Comparison of ENCODE assay signal across 10 cellular contexts in genomic region chr14:105532735-105533141, GRCh38. TPM values are rescaled to one million over a fixed set of nuclear protein-coding genes. Genes with fewer than 3 reads are reported as not detected.
DNase-seq lines count a peak whose midpoint lies in the region; ATAC-seq, FAIRE-seq and TF ChIP-seq lines count a peak whose summit lies in the region.
"Had no signal": no experiment of that assay in that cellular context is flagged by ENCODE, and none has a peak within 500 bp of the region (broad histone marks: within the 10 kb centered on the region; RNA-seq: fewer than 3 reads in every experiment).

No MANE protein-coding gene starts in this region.

- TF ChIP-seq RAD21 in K562 (CRISPR knock-in tag; conservative IDR thresholded peaks at IDR 0.05 in 1 of 2, IDR thresholded peaks at IDR 0.05 in 1 of 2), result 0 out of 4 replicates have a peak, but pooled peaks of 1 of the 2 experiments have one; percentile 19

- H3K9me3 ChIP-seq in K562 (replicated peaks; ENCODE audit: control insufficient read depth, insufficient read depth, low read depth, low read length) (no peaks in the 10 kb centered on the region), sigmoid colon (no peaks in the 10 kb centered on the region), uterus (no peaks in the 10 kb centered on the region)

- no peaks in the 10 kb centered on the region for H3K9me3 Mint-ChIP-seq in activated CD8-positive, alpha-beta T cell treated with anti-CD3 and anti-CD28 coated beads for 36 hours
- H3K9me3 Mint-ChIP-seq in activated CD8-positive, alpha-beta T cell treated with anti-CD3 and anti-CD28 coated beads, Interleukin-2, amount 10 ng/mL, durations not matched to agents 7 days and 5 days (ENCODE audit: insufficient read depth), result no peaks in the 10 kb centered on the region

- H3K27me3 Mint-ChIP-seq in activated CD8-positive, alpha-beta T cell treated with anti-CD3 and anti-CD28 coated beads for 36 hours, result peaks cover 2% of the 10 kb centered on the region
- peaks cover 1% of the 10 kb centered on the region for H3K27me3 Mint-ChIP-seq in activated CD8-positive, alpha-beta T cell treated with anti-CD3 and anti-CD28 coated beads, Interleukin-2, amount 10 ng/mL, durations not matched to agents 7 days and 5 days (ENCODE audit: low read depth)

- H2AFZ ChIP-seq in K562 (ENCODE audit: low read depth, low read length), result no peak overlapping the region

- H3K27me3 ChIP-seq in K562 (ENCODE audit: control insufficient read depth in 2 of 2, insufficient read depth in 2 of 2, low read length in 2 of 2) (peaks cover 5 to 50% of the 10 kb centered on the region in 2 experiments; a peak in 3 of 5 replicates), sigmoid colon (peaks cover 0 to 36% (median 23%) of the 10 kb centered on the region in 3 donors), uterus (no peaks in the 10 kb centered on the region)

- H3K27ac ChIP-seq in K562 (ENCODE audit: extremely low read depth, low read depth, low read length) (no peak overlapping the region), sigmoid colon (no peak overlapping the region), uterus (no peak overlapping the region)
- H3K27ac ChIP-seq: epithelial cell of prostate had no signal

- POLR2A ChIA-PET in activated CD8-positive, alpha-beta T cell treated with anti-CD3 and anti-CD28 coated beads for 36 hours (lab: Charles Lee), result interaction anchor here (1.4 kb wide), 1 partner anchor 43 kb away, joined by 3 read pairs; no protein-coding TSS in a partner anchor
- POLR2A ChIA-PET in activated CD8-positive, alpha-beta T cell treated with anti-CD3 and anti-CD28 coated beads, Interleukin-2, amount 10 ng/mL, durations not matched to agents 7 days and 5 days (lab: Charles Lee), result interaction anchor here (1.3 kb wide), 1 partner anchor 41 kb away, joined by 3 read pairs; no protein-coding TSS in a partner anchor
- POLR2A ChIA-PET in K562 (lab: Yijun Ruan, JAX), result no interaction called here

- H4K20me1 ChIP-seq in K562 (replicated peaks; ENCODE audit: control insufficient read depth, insufficient read depth, low read length), result no peaks in the 10 kb centered on the region

- no peak for ATAC-seq in activated CD8-positive, alpha-beta T cell treated with anti-CD3 and anti-CD28 coated beads for 36 hours
- no peak for ATAC-seq in activated CD8-positive, alpha-beta T cell treated with anti-CD3 and anti-CD28 coated beads, Interleukin-2, amount 10 ng/mL, durations not matched to agents 7 days and 5 days
- peak; percentile 79 for ATAC-seq in K562
- ATAC-seq in left lobe of liver, result no peak
- ATAC-seq: right cardiac atrium had no signal

- no peak overlapping the region for H3K4me2 ChIP-seq in K562 (ENCODE audit: insufficient read depth, low read length)

- TF ChIP-seq POLR2A in K562 (conservative IDR thresholded peaks at IDR 0.05) (no peak), sigmoid colon (IDR thresholded peaks at IDR 0.05) (no peak), uterus (IDR thresholded peaks at IDR 0.05) (no peak)

- in situ Hi-C loops in K562 (cut with MboI), result no loop called here

- peak; percentile 24 for TF ChIP-seq CTCF in activated CD8-positive, alpha-beta T cell treated with anti-CD3 and anti-CD28 coated beads for 36 hours (IDR thresholded peaks at IDR 0.05)
- TF ChIP-seq CTCF in K562 (IDR thresholded peaks at IDR 0.05 in 2 of 3, conservative IDR thresholded peaks at IDR 0.05 in 1 of 3; ENCODE audit: insufficient read depth in 2 of 3, low read depth in 1 of 3, low read length in 3 of 3) (peak; percentile 46 to 55 (median 50)), sigmoid colon (IDR thresholded peaks at IDR 0.05) (no peak), uterus (IDR thresholded peaks at IDR 0.05) (no peak)

- CTCF ChIA-PET in activated CD8-positive, alpha-beta T cell treated with anti-CD3 and anti-CD28 coated beads for 36 hours (lab: Charles Lee), result interaction anchor here (0.9 to 1.9 kb wide), 7 partner anchors 10 to 257 kb away, joined by 3 to 9 read pairs (median 3); no protein-coding TSS in a partner anchor
- CTCF ChIA-PET in activated CD8-positive, alpha-beta T cell treated with anti-CD3 and anti-CD28 coated beads, Interleukin-2, amount 10 ng/mL, durations not matched to agents 7 days and 5 days (lab: Charles Lee), result interaction anchor here (1.0 to 3.0 kb wide), 5 partner anchors 16 to 162 kb away, joined by 3 to 16 read pairs (median 3); no protein-coding TSS in a partner anchor
- CTCF ChIA-PET in K562 (lab: Yijun Ruan, JAX; ENCODE audit: low intra/inter-chr PET ratio), result no interaction called here

- 3% methylated on average over 6 of the region's 10 CpGs for WGBS in K562 (ENCODE audit: insufficient coverage, low coverage, missing lambda C conversion rate)
- WGBS in sigmoid colon, 2 donors, result 52 to 53% methylated on average over 10 of the region's 10 CpGs

- H3K36me3 ChIP-seq in K562 (ENCODE audit: control insufficient read depth, insufficient read depth, low read length), result no peaks in the 10 kb centered on the region
- H3K36me3 ChIP-seq in sigmoid colon, result no peaks in the 10 kb centered on the region
- no peaks in the 10 kb centered on the region for H3K36me3 ChIP-seq in uterus

- BruUV-seq in K562 (replicated peaks; lab: Mats Ljungman, UMichigan), result no TSS peak

- H3K36me3 Mint-ChIP-seq in activated CD8-positive, alpha-beta T cell treated with anti-CD3 and anti-CD28 coated beads for 36 hours (ENCODE audit: low read depth), result peaks cover 6% of the 10 kb centered on the region
- no peaks in the 10 kb centered on the region for H3K36me3 Mint-ChIP-seq in activated CD8-positive, alpha-beta T cell treated with anti-CD3 and anti-CD28 coated beads, Interleukin-2, amount 10 ng/mL, durations not matched to agents 7 days and 5 days (ENCODE audit: low read depth)

- intact Hi-C loops in activated CD8-positive, alpha-beta T cell treated with anti-CD3 and anti-CD28 coated beads for 36 hours (cut with micrococcal nuclease), result no loop called here
- intact Hi-C loops in K562 (cut with micrococcal nuclease) (loop anchor here (5.0 kb wide), 1 partner anchor 160 kb away; no protein-coding TSS in a partner anchor), sigmoid colon (cut with DNase I) (no loop called here), uterus (cut with DNase I; ENCODE audit: low total_unique reads) (no loop called here)

- H3K9me1 ChIP-seq in K562 (ENCODE audit: control insufficient read depth, insufficient read depth, low read length), result no peaks in the 10 kb centered on the region

- H3K4me3 ChIP-seq in K562, result no peak overlapping the region
- H3K4me3 ChIP-seq in sigmoid colon, result no peak overlapping the region
- no peak overlapping the region for H3K4me3 ChIP-seq in uterus

- FAIRE-seq in K562 (lab: Jason Lieb, UNC), result peak; percentile 67

- peak; percentile 43 for DNase-seq in activated CD8-positive, alpha-beta T cell treated with anti-CD3 and anti-CD28 coated beads for 36 hours
- DNase-seq in activated CD8-positive, alpha-beta T cell treated with anti-CD3 and anti-CD28 coated beads, Interleukin-2, amount 10 ng/mL, durations not matched to agents 7 days and 5 days, result no peak
- DNase-seq in Kasumi-1 (lab: John Stamatoyannopoulos, UW), result peak; percentile 39 to 75
- peak; percentile 43 to 61 (median 54) for DNase-seq in K562 (ENCODE audit: extremely low read depth in 1 of 4, low spot score in 3 of 4)
- DNase-seq in sigmoid colon, result peak; percentile 58
- no peak for DNase-seq in left lobe of liver (ENCODE audit: low spot score)
- no peak for DNase-seq in GF-D8 (lab: John Stamatoyannopoulos, UW)
- no peak for DNase-seq in uterus

- peaks cover 11% of the 10 kb centered on the region for H3K4me1 Mint-ChIP-seq in activated CD8-positive, alpha-beta T cell treated with anti-CD3 and anti-CD28 coated beads for 36 hours (ENCODE audit: low read depth)
- H3K4me1 Mint-ChIP-seq in activated CD8-positive, alpha-beta T cell treated with anti-CD3 and anti-CD28 coated beads, Interleukin-2, amount 10 ng/mL, durations not matched to agents 7 days and 5 days (ENCODE audit: low read depth), result peaks cover 28% of the 10 kb centered on the region

- H3K9ac ChIP-seq in K562 (ENCODE audit: insufficient read depth in 1 of 2, low read depth in 2 of 2, low read length in 2 of 2), result no peak overlapping the region; a peak in 1 of 4 replicates

- H3K4me3 Mint-ChIP-seq in activated CD8-positive, alpha-beta T cell treated with anti-CD3 and anti-CD28 coated beads for 36 hours, result no peak overlapping the region
- H3K4me3 Mint-ChIP-seq in activated CD8-positive, alpha-beta T cell treated with anti-CD3 and anti-CD28 coated beads, Interleukin-2, amount 10 ng/mL, durations not matched to agents 7 days and 5 days, result no peak overlapping the region

- no peak overlapping the region for H3K27ac Mint-ChIP-seq in activated CD8-positive, alpha-beta T cell treated with anti-CD3 and anti-CD28 coated beads for 36 hours
- H3K27ac Mint-ChIP-seq in activated CD8-positive, alpha-beta T cell treated with anti-CD3 and anti-CD28 coated beads, Interleukin-2, amount 10 ng/mL, durations not matched to agents 7 days and 5 days, result no peak overlapping the region

- H3K4me1 ChIP-seq in K562 (replicated peaks in 1 of 2; ENCODE audit: control insufficient read depth in 2 of 2, insufficient read depth in 2 of 2, low read length in 2 of 2) (peaks cover 0 to 49% of the 10 kb centered on the region in 2 experiments; a peak in 2 of 5 replicates), sigmoid colon (peaks cover 0 to 23% (median 16%) of the 10 kb centered on the region in 4 donors), uterus (peaks cover 0 to 9% of the 10 kb centered on the region in 2 donors)

- TF ChIP-seq EP300 in K562 (IDR thresholded peaks at IDR 0.05; ENCODE audit: low read length) (no peak), sigmoid colon (IDR thresholded peaks at IDR 0.05) (no peak)

- no peaks in the 10 kb centered on the region for H3K79me2 ChIP-seq in K562 (ENCODE audit: control insufficient read depth, insufficient read depth, low read length)

RNA-seq across cellular contexts. Expression of gene TMEM121, which starts 6.4 kb away (rescaled TPM):
- 10 to 100 TPM; 12.0 to 12.1 TPM for total RNA-seq in activated CD8-positive, alpha-beta T cell treated with anti-CD3 and anti-CD28 coated beads for 36 hours
- 1 to 10 TPM; 8.6 to 9.2 TPM for total RNA-seq in activated CD8-positive, alpha-beta T cell treated with anti-CD3 and anti-CD28 coated beads, Interleukin-2, amount 10 ng/mL, durations not matched to agents 7 days and 5 days
- not detected in 2 replicates for total RNA-seq in K562 (2011; cell fraction: chromatin; rRNA removed; ENCODE audit: low replicate concordance)
- total RNA-seq in K562 (2011; cell fraction: nucleolus; rRNA removed), result 0.39 TPM in 1 of 2 replicates, not detected in the other
- total RNA-seq in K562 (2011; cell fraction: nucleoplasm; rRNA removed), result not detected in 2 replicates
- total RNA-seq in K562 (2014; rRNA removed), result 0.36 TPM in 1 of 2 replicates, not detected in the other
- not detected in 2 replicates for total RNA-seq in K562 (2014; rRNA removed; fragmentation: Illumina TruSeq; extraction: Trizol)
- not detected in 2 replicates for total RNA-seq in K562 (2015; rRNA removed; fragmentation: Illumina TruSeq; extraction: Trizol)
- total RNA-seq in K562 (2021), result 0.31 TPM in 1 of 2 replicates, not detected in the other
- 0.09 TPM in 1 of 2 replicates, not detected in the other for polyA plus RNA-seq in K562 (2011; rRNA removed)
- 0.04 and 0.55 TPM in 2 replicates for polyA plus RNA-seq in K562 (2011; cell fraction: cytosol; rRNA removed)
- polyA plus RNA-seq in K562 (2011; cell fraction: nucleus; rRNA removed), result 0.13 TPM in 1 of 2 replicates, not detected in the other
- 0.12 TPM in 1 of 2 replicates, not detected in the other for polyA plus RNA-seq in K562 (2012)
- polyA plus RNA-seq in K562 (2014; fragmentation: Illumina TruSeq; extraction: Trizol), result not detected in 2 replicates
- not detected for polyA plus RNA-seq in K562 (2014; fragmentation: Nextera tagmentation; extraction: Ambion mirVana)
- polyA plus RNA-seq in K562 (2014; rRNA removed), result not detected in 2 replicates
- not detected in 2 replicates for polyA minus RNA-seq in K562 (2011; rRNA and poly(A)+ RNA removed)
- polyA minus RNA-seq in K562 (2011; cell fraction: cytosol; rRNA and poly(A)+ RNA removed), result not detected in 2 replicates
- polyA minus RNA-seq in K562 (2011; cell fraction: nucleus; rRNA and poly(A)+ RNA removed), result 0.33 and 0.40 TPM in 2 replicates
- total RNA-seq in sigmoid colon, result 1 to 10 TPM; 3.0 to 8.0 (median 6.2) TPM
- 1 to 10 TPM in 1 of 3 donors, not detected in 2; 2.3 TPM for polyA plus RNA-seq in sigmoid colon
- total RNA-seq in left lobe of liver, result 4.4 TPM
- 10 to 100 TPM in 1 of 4 donors, 1 to 10 TPM in 3; 2.0 to 42.1 (median 7.7) TPM for total RNA-seq in uterus

RNA-seq across cellular contexts. Expression of gene TEDC1, which starts 41.7 kb away (rescaled TPM):
- total RNA-seq in activated CD8-positive, alpha-beta T cell treated with anti-CD3 and anti-CD28 coated beads for 36 hours, result 10 to 100 TPM; 30.1 to 31.1 TPM
- total RNA-seq in activated CD8-positive, alpha-beta T cell treated with anti-CD3 and anti-CD28 coated beads, Interleukin-2, amount 10 ng/mL, durations not matched to agents 7 days and 5 days, result 10 to 100 TPM; 56.5 to 61.8 TPM
- total RNA-seq in K562 (2011; cell fraction: chromatin; rRNA removed; ENCODE audit: low replicate concordance), result 5.0 and 22.4 TPM in 2 replicates
- total RNA-seq in K562 (2011; cell fraction: nucleolus; rRNA removed), result 19.2 and 23.0 TPM in 2 replicates
- total RNA-seq in K562 (2011; cell fraction: nucleoplasm; rRNA removed), result 7.6 and 10.1 TPM in 2 replicates
- total RNA-seq in K562 (2014; rRNA removed) (26.4 and 28.3 TPM in 2 replicates), K562 (2014; rRNA removed; fragmentation: Illumina TruSeq; extraction: Trizol) (0.64 and 0.84 TPM in 2 replicates), K562 (2015; rRNA removed; fragmentation: Illumina TruSeq; extraction: Trizol) (6.6 and 8.8 TPM in 2 replicates), K562 (2021) (20.1 and 25.7 TPM in 2 replicates), sigmoid colon (1 to 10 TPM in 2 of 4 donors, under 1 TPM in 2; 0.16 to 5.2 (median 1.0) TPM), left lobe of liver (10.6 TPM), uterus (10 to 100 TPM in 1 of 4 donors, 1 to 10 TPM in 1, under 1 TPM in 1, not detected in 1; 0.51 to 11.0 (median 9.4) TPM)
- polyA plus RNA-seq in K562 (2011; rRNA removed) (5.9 and 6.6 TPM in 2 replicates), K562 (2014; fragmentation: Illumina TruSeq; extraction: Trizol) (1.2 and 6.8 TPM in 2 replicates), K562 (2014; fragmentation: Nextera tagmentation; extraction: Ambion mirVana) (under 1 TPM; 0.21 to 0.25 TPM), K562 (2014; rRNA removed) (18.9 and 19.4 TPM in 2 replicates), sigmoid colon (10 to 100 TPM; 17.8 to 36.0 (median 19.2) TPM)
- polyA plus RNA-seq in K562 (2011; cell fraction: cytosol; rRNA removed), result 7.3 and 21.3 TPM in 2 replicates
- polyA plus RNA-seq in K562 (2011; cell fraction: nucleus; rRNA removed), result 19.1 and 36.6 TPM in 2 replicates
- 12.3 and 15.1 TPM in 2 replicates for polyA plus RNA-seq in K562 (2012)
- polyA minus RNA-seq in K562 (2011; rRNA and poly(A)+ RNA removed), result 0.99 and 1.6 TPM in 2 replicates
- polyA minus RNA-seq in K562 (2011; cell fraction: cytosol; rRNA and poly(A)+ RNA removed), result 7.5 and 8.6 TPM in 2 replicates
- polyA minus RNA-seq in K562 (2011; cell fraction: nucleus; rRNA and poly(A)+ RNA removed), result 10.3 and 11.8 TPM in 2 replicates

RNA-seq across cellular contexts. Expression of gene CRIP1, which starts 46.1 kb away (rescaled TPM):
- 10 to 100 TPM; 93.9 to 95.7 TPM for total RNA-seq in activated CD8-positive, alpha-beta T cell treated with anti-CD3 and anti-CD28 coated beads for 36 hours
- total RNA-seq in activated CD8-positive, alpha-beta T cell treated with anti-CD3 and anti-CD28 coated beads, Interleukin-2, amount 10 ng/mL, durations not matched to agents 7 days and 5 days, result 100 to 1,000 TPM; 587 to 613 TPM
- total RNA-seq in K562 (2011; cell fraction: chromatin; rRNA removed; ENCODE audit: low replicate concordance), result not detected in 2 replicates
- total RNA-seq in K562 (2011; cell fraction: nucleolus; rRNA removed), result not detected in 2 replicates
- 0.29 TPM in 1 of 2 replicates, not detected in the other for total RNA-seq in K562 (2011; cell fraction: nucleoplasm; rRNA removed)
- total RNA-seq in K562 (2014; rRNA removed) (not detected in 2 replicates), K562 (2014; rRNA removed; fragmentation: Illumina TruSeq; extraction: Trizol) (not detected in 2 replicates), K562 (2015; rRNA removed; fragmentation: Illumina TruSeq; extraction: Trizol) (not detected in 2 replicates), K562 (2021) (0.58 and 0.98 TPM in 2 replicates), sigmoid colon (10 to 100 TPM in 3 of 4 donors, 1 to 10 TPM in 1; 4.9 to 24.3 (median 15.4) TPM), left lobe of liver (3.2 TPM), uterus (10 to 100 TPM in 3 of 4 donors, under 1 TPM in 1; 0.51 to 64.7 (median 34.4) TPM)
- polyA plus RNA-seq in K562 (2011; rRNA removed) (0.14 and 0.23 TPM in 2 replicates), K562 (2014; fragmentation: Illumina TruSeq; extraction: Trizol) (not detected in 2 replicates), K562 (2014; fragmentation: Nextera tagmentation; extraction: Ambion mirVana) (not detected), K562 (2014; rRNA removed) (0.11 TPM in 1 of 2 replicates, not detected in the other), sigmoid colon (100 to 1,000 TPM; 168 to 403 (median 199) TPM)
- polyA plus RNA-seq in K562 (2011; cell fraction: cytosol; rRNA removed), result 0.31 and 0.46 TPM in 2 replicates
- 0.21 and 1.1 TPM in 2 replicates for polyA plus RNA-seq in K562 (2011; cell fraction: nucleus; rRNA removed)
- polyA plus RNA-seq in K562 (2012), result 0.72 TPM in 1 of 2 replicates, not detected in the other
- polyA minus RNA-seq in K562 (2011; rRNA and poly(A)+ RNA removed), result not detected in 2 replicates
- 3.2 and 9.9 TPM in 2 replicates for polyA minus RNA-seq in K562 (2011; cell fraction: cytosol; rRNA and poly(A)+ RNA removed)
- polyA minus RNA-seq in K562 (2011; cell fraction: nucleus; rRNA and poly(A)+ RNA removed), result 0.78 and 1.5 TPM in 2 replicates

RNA-seq across cellular contexts. Expression of gene CRIP2, which starts 58.1 kb away (rescaled TPM):
- total RNA-seq in activated CD8-positive, alpha-beta T cell treated with anti-CD3 and anti-CD28 coated beads for 36 hours, result under 1 TPM in 1 of 2 experiments, not detected in 1; 0.45 TPM
- total RNA-seq in activated CD8-positive, alpha-beta T cell treated with anti-CD3 and anti-CD28 coated beads, Interleukin-2, amount 10 ng/mL, durations not matched to agents 7 days and 5 days, result under 1 TPM; 0.21 to 0.31 TPM
- 2.6 TPM in 1 of 2 replicates, not detected in the other for total RNA-seq in K562 (2011; cell fraction: chromatin; rRNA removed; ENCODE audit: low replicate concordance)
- total RNA-seq in K562 (2011; cell fraction: nucleolus; rRNA removed), result 0.53 and 1.7 TPM in 2 replicates
- total RNA-seq in K562 (2011; cell fraction: nucleoplasm; rRNA removed), result 1.2 and 1.5 TPM in 2 replicates
- total RNA-seq in K562 (2014; rRNA removed) (1.7 and 2.0 TPM in 2 replicates), K562 (2014; rRNA removed; fragmentation: Illumina TruSeq; extraction: Trizol) (not detected in 2 replicates), K562 (2015; rRNA removed; fragmentation: Illumina TruSeq; extraction: Trizol) (0.33 and 0.34 TPM in 2 replicates), K562 (2021) (1.2 and 1.7 TPM in 2 replicates), sigmoid colon (10 to 100 TPM; 49.8 to 79.5 (median 57.1) TPM), left lobe of liver (23.8 TPM), uterus (100 to 1,000 TPM in 3 of 4 donors, 10 to 100 TPM in 1; 76.1 to 377 (median 163) TPM)
- polyA plus RNA-seq in K562 (2011; rRNA removed) (1.0 and 2.2 TPM in 2 replicates), K562 (2014; fragmentation: Illumina TruSeq; extraction: Trizol) (0.18 and 0.51 TPM in 2 replicates), K562 (2014; fragmentation: Nextera tagmentation; extraction: Ambion mirVana) (under 1 TPM; 0.25 to 0.27 TPM), K562 (2014; rRNA removed) (0.16 and 1.2 TPM in 2 replicates), sigmoid colon (10 to 100 TPM; 13.6 to 50.0 (median 34.2) TPM)
- polyA plus RNA-seq in K562 (2011; cell fraction: cytosol; rRNA removed), result 4.4 and 9.0 TPM in 2 replicates
- 4.8 and 11.0 TPM in 2 replicates for polyA plus RNA-seq in K562 (2011; cell fraction: nucleus; rRNA removed)
- 1.4 and 1.9 TPM in 2 replicates for polyA plus RNA-seq in K562 (2012)
- polyA minus RNA-seq in K562 (2011; rRNA and poly(A)+ RNA removed), result 0.39 TPM in 1 of 2 replicates, not detected in the other
- polyA minus RNA-seq in K562 (2011; cell fraction: cytosol; rRNA and poly(A)+ RNA removed), result 1.2 and 2.0 TPM in 2 replicates
- 0.67 and 0.94 TPM in 2 replicates for polyA minus RNA-seq in K562 (2011; cell fraction: nucleus; rRNA and poly(A)+ RNA removed)

Comparison
In these comparisons a context has a peak if more than half of its experiments do, and no peak if none do; other contexts are left out.
1. DNase-seq: peak in activated CD8-positive, alpha-beta T cell treated with anti-CD3 and anti-CD28 coated beads for 36 hours (single experiment), Kasumi-1 (2 of 2), K562 (4 of 4) and sigmoid colon (single experiment); none in activated CD8-positive, alpha-beta T cell treated with anti-CD3 and anti-CD28 coated beads, Interleukin-2, amount 10 ng/mL, durations not matched to agents 7 days and 5 days (single experiment), left lobe of liver (single experiment), GF-D8 (single experiment) and uterus (0 of 2).
2. RNA of gene CRIP1, which starts 46.1 kb away (total RNA-seq): 587 to 613 TPM in activated CD8-positive, alpha-beta T cell treated with anti-CD3 and anti-CD28 coated beads, Interleukin-2, amount 10 ng/mL, durations not matched to agents 7 days and 5 days; 93.9 to 95.7 TPM in activated CD8-positive, alpha-beta T cell treated with anti-CD3 and anti-CD28 coated beads for 36 hours, 0.51 to 64.7 TPM in uterus, 4.9 to 24.3 TPM in sigmoid colon, 3.2 TPM in left lobe of liver (single experiment) and 0.29 to 0.98 TPM in K562; every median in the first group is over 4 times any median in the second.
3. CTCF ChIP-seq: peak in activated CD8-positive, alpha-beta T cell treated with anti-CD3 and anti-CD28 coated beads for 36 hours (single experiment) and K562 (3 of 3); none in sigmoid colon (0 of 4) and uterus (0 of 4).